In the genomic region with DNA sequence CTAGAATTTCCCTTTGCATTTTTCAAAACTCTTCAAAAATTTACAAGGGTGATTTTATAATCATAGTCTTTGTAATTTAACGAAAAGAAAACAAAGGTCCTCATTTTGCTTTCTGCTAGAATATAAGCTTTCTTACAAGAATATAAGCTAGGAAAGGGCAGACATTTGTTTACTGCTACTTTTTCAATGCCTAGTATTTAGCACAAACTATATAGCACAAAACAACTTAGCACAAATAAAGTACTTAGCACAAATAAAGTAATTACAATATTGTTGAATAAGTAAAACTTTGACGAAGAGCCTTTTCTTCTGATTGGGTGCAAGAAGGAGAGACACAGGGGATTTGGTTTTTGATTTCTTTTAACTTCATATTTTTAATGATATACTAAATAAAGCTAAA, we compare ENCODE assay signal across 31 cellular contexts.
"Had no signal": no experiment of that assay in that cellular context is flagged by ENCODE, and none has a peak within 500 bp of the region (broad histone marks: within the 10 kb centered on the region; RNA-seq: fewer than 3 reads in every experiment).

No MANE protein-coding gene starts in this region.

- DNase-seq: activated effector memory CD4-positive, alpha-beta T cell treated with anti-CD3 and anti-CD28 coated beads, Interleukin-2, amount 50 U/mL, for 16 hours; activated effector memory CD4-positive, alpha-beta T cell treated with Interleukin-2 at 50 U/mL for 16 hours; activated gamma-delta T cell; activated gamma-delta T cell treated with Interleukin-2 at 50 U/mL for 16 hours; activated naive CD4-positive, alpha-beta T cell; activated naive CD4-positive, alpha-beta T cell treated with anti-CD3 and anti-CD28 coated beads for 36 hours; activated naive CD4-positive, alpha-beta T cell treated with anti-CD3 and anti-CD28 coated beads, Interleukin-2, amount 10 ng/mL, durations not matched to agents 7 days and 5 days; activated naive CD4-positive, alpha-beta T cell treated with anti-CD3 and anti-CD28 coated beads, Interleukin-2, amount 50 U/mL, for 16 hours; activated naive CD4-positive, alpha-beta T cell treated with Interleukin-2 at 50 U/mL for 16 hours; activated naive CD8-positive, alpha-beta T cell treated with anti-CD3 and anti-CD28 coated beads for 36 hours; activated naive CD8-positive, alpha-beta T cell treated with anti-CD3 and anti-CD28 coated beads, Interleukin-2, amount 10 ng/mL, durations not matched to agents 7 days and 5 days; activated naive CD8-positive, alpha-beta T cell treated with anti-CD3 and anti-CD28 coated beads, Interleukin-2, amount 50 U/mL, for 24 hours; activated T-cell treated with anti-CD3 and anti-CD28 coated beads, Interleukin-2, amount 50 U/mL, for 4 hours; activated T-cell treated with anti-CD3 and anti-CD28 coated beads, Interleukin-2, amount 50 U/mL, for 48 hours; activated T-cell treated with anti-CD3 and anti-CD28 coated beads, Interleukin-2, amount 50 U/mL, for 72 hours; adrenal gland; amniotic stem cell; amygdala; anterior cingulate cortex; aorta; body of pancreas; brain microvascular endothelial cell; caudate nucleus; central memory CD4-positive, alpha-beta T cell; cerebellar nuclear complex had no signal

- H3K27me3 ChIP-seq: ascending aorta, body of pancreas, brain microvascular endothelial cell, breast epithelium, cardiac muscle cell had no signal

- H3K27ac ChIP-seq: adrenal gland, ascending aorta, body of pancreas, brain microvascular endothelial cell, cardiac muscle cell had no signal

- FAIRE-seq: astrocyte, bronchial epithelial cell had no signal

- ATAC-seq: activated naive CD8-positive, alpha-beta T cell treated with anti-CD3 and anti-CD28 coated beads, Interleukin-2, amount 50 U/mL, for 24 hours; activated T-helper 17 cell treated with anti-CD3 and anti-CD28 coated beads, Interleukin-2, amount 50 U/mL, for 72 hours; body of pancreas had no signal

- H3K4me1 ChIP-seq: adrenal gland, ascending aorta, body of pancreas, breast epithelium had no signal

- H3K36me3 ChIP-seq: adrenal gland, ascending aorta, brain microvascular endothelial cell, breast epithelium, cardiac muscle cell had no signal

- H3K9me3 ChIP-seq: adrenal gland, ascending aorta, body of pancreas, breast epithelium had no signal

- H3K4me3 ChIP-seq: adrenal gland, ascending aorta, body of pancreas, breast epithelium, cardiac muscle cell had no signal
